Comparison of ENCODE assay signal across 17 cellular contexts in the genomic region with DNA sequence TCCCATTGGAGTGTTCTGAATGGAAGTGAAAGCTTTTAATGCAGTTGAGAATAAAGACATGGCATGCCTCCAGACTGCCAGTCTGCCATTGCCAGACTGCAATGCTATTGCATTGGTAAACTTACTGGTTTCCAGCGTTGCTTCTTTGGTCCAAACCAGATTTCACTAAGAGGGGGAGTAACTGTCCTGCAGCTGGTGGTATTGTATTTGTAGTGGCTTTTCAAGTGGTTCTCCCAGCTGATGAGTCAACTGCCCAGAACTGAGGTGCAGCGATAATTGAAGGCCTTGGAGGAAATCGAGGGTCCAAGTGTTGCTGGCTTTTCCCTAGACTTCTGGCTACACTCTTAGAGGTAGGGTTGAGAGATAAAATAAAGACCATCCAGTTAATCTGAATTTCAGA. TPM values are rescaled to one million over a fixed set of nuclear protein-coding genes. Genes with fewer than 3 reads are reported as not detected.
A peak's percentile ranks its signal among the peaks of the same experiment; 100 is the strongest.
DNase-seq lines count a peak whose midpoint lies in the region; ATAC-seq and TF ChIP-seq lines count a peak whose summit lies in the region.
"Had no signal": no experiment of that assay in that cellular context is flagged by ENCODE, and none has a peak within 500 bp of the region (broad histone marks: within the 10 kb centered on the region; RNA-seq: fewer than 3 reads in every experiment).

No MANE protein-coding gene starts in this region.

- no peaks in the 10 kb centered on the region for H4K20me1 ChIP-seq in PC-9 (ENCODE audit: insufficient read depth)

- H3K9me3 ChIP-seq in PC-9 (ENCODE audit: insufficient read depth, low read depth), result no peaks in the 10 kb centered on the region

- POLR2A ChIA-PET in PC-9 (lab: Charles Lee; ENCODE audit: unreplicated experiment), result interaction anchor here (0.7 kb wide), 1 partner anchor 265 kb away, joined by 4 read pairs; no protein-coding TSS in a partner anchor

- no TSS peak for BruUV-seq in PC-9 (replicated peaks; lab: Mats Ljungman, UMichigan)

- H3F3A ChIP-seq in PC-9 (ENCODE audit: insufficient read depth, low read depth), result no peaks in the 10 kb centered on the region

- H3K4me2 ChIP-seq in PC-9, result no peak overlapping the region

- TF ChIP-seq CTCF in PC-9 (conservative IDR thresholded peaks at IDR 0.05), result no peak

- H2AFZ ChIP-seq in PC-9, result no peak overlapping the region

- no peaks in the 10 kb centered on the region for H3K9me2 ChIP-seq in PC-9 (ENCODE audit: insufficient read depth)

- H3K27me3 ChIP-seq in PC-9 (ENCODE audit: insufficient read depth, low read depth), result no peaks in the 10 kb centered on the region

- no peak overlapping the region for H3K4me3 ChIP-seq in PC-9

- intact Hi-C loops in left colon (cut with DNase I, micrococcal nuclease) (no loop called here), PC-9 (cut with micrococcal nuclease; ENCODE audit: unreplicated experiment) (no loop called here)

- ATAC-seq in left colon (no peak), HG02759 (IDR thresholded peaks at IDR 0.05; ENCODE audit: unreplicated experiment) (no peak)

- no peaks in the 10 kb centered on the region for H3K79me2 ChIP-seq in PC-9 (ENCODE audit: low read depth)

- no peak overlapping the region for H3K27ac ChIP-seq in PC-9
- H3K27ac ChIP-seq: HL-60, RWPE1 had no signal

- H3K4me1 ChIP-seq in PC-9 (replicated peaks; ENCODE audit: insufficient read depth), result peaks cover 5% of the 10 kb centered on the region

- CTCF ChIA-PET in PC-9 (lab: Charles Lee), result no interaction called here

- H3K36me3 ChIP-seq in PC-9 (ENCODE audit: low read depth), result no peaks in the 10 kb centered on the region

- DNase-seq in NCI-H510A treated with DMSO at 0.1 percent for 48 hours (lab: John Stamatoyannopoulos, UW) (peak; percentile 29), NCI-H510A (lab: John Stamatoyannopoulos, UW) (no peak), NCI-H187 treated with DMSO at 0.1 percent for 48 hours (lab: John Stamatoyannopoulos, UW) (peak; percentile 14), astrocyte of the hippocampus (ENCODE audit: low read depth, low spot score) (peak; percentile 26), left colon (no peak), PC-9 (no peak)
- DNase-seq: DMS153, Kasumi-1, MM.1S, NCI-H1092 treated with DMSO at 0.1 percent for 48 hours, NCI-H1694, NCI-H2171 treated with DMSO at 0.1 percent for 48 hours, NCI-H774, T-helper 1 cell had no signal

RNA-seq across cellular contexts. Expression of a gene that starts 31.9 kb away (rescaled TPM):
- 10 to 100 TPM; 16.2 to 27.7 TPM for total RNA-seq in left colon
- 25.2 and 32.5 TPM in 2 replicates for total RNA-seq in PC-9 (2021)

RNA-seq across cellular contexts. Expression of a gene that starts 32.2 kb away (rescaled TPM):
- total RNA-seq in left colon (10 to 100 TPM; 25.9 to 34.1 TPM), PC-9 (2021) (60.3 and 75.3 TPM in 2 replicates)

RNA-seq across cellular contexts. Expression of a gene that starts 50.4 kb away (rescaled TPM):
- total RNA-seq in left colon (10 to 100 TPM; 19.8 to 42.1 TPM), PC-9 (2021) (12.4 and 35.7 TPM in 2 replicates)

Comparison
In these comparisons a context has a peak if more than half of its experiments do, and no peak if none do; other contexts are left out.
1. DNase-seq: peak in NCI-H510A treated with DMSO at 0.1 percent for 48 hours (single experiment), NCI-H187 treated with DMSO at 0.1 percent for 48 hours (single experiment) and astrocyte of the hippocampus (single experiment); none in NCI-H510A (single experiment), left colon (0 of 2) and PC-9 (0 of 2).